Comparison of ENCODE assay signal across 24 cellular contexts in genomic region chr10:53957401-53957800, GRCh38.
DNase-seq lines count a peak whose midpoint lies in the region; ATAC-seq and TF ChIP-seq lines count a peak whose summit lies in the region.
"Had no signal": no experiment of that assay in that cellular context is flagged by ENCODE, and none has a peak within 500 bp of the region (broad histone marks: within the 10 kb centered on the region; RNA-seq: fewer than 3 reads in every experiment).

No MANE protein-coding gene starts in this region.

- H3K27ac ChIP-seq in mammary epithelial cell (ENCODE audit: insufficient read depth, low read depth, low read length) (no peak overlapping the region), dorsolateral prefrontal cortex (peak overlapping the region in 58 of 59 donors; percentile 8 to 95 (median 84)), uterus (no peak overlapping the region)
- H3K27ac ChIP-seq: brain microvascular endothelial cell, colonic mucosa, left lung, neural progenitor cell, skin epidermis, thyroid gland had no signal

- H3K79me2 ChIP-seq in mammary epithelial cell (ENCODE audit: insufficient read depth, low read length) = no peaks in the 10 kb centered on the region

- TF ChIP-seq POLR2A in uterus (IDR thresholded peaks at IDR 0.05) = no peak

- no peak overlapping the region for H3K4me3 Mint-ChIP-seq in MCF 10A (ENCODE audit: unreplicated experiment)
- H3K4me3 Mint-ChIP-seq in mesothelial cell of epicardium = no peak overlapping the region
- H3K4me3 Mint-ChIP-seq: activated CD8-positive, alpha-beta T cell treated with anti-CD3 and anti-CD28 coated beads for 36 hours; B cell; endodermal cell; neural progenitor cell; stimulated activated naive B cell treated with anti-CD40 and anti-IgM and Interleukin-4, amounts not matched to agents 10 μg/mL and 1 μg/mL and 100 μg/mL, for 72 hours had no signal

- H3K4me3 ChIP-seq in mammary epithelial cell (replicated peaks in 1 of 3; ENCODE audit: insufficient read depth in 1 of 3, low read depth in 2 of 3, low read length in 3 of 3) (no peak overlapping the region), dorsolateral prefrontal cortex (peak overlapping the region in 3 of 59 donors; percentile 2 to 18 (median 17)), uterus (no peak overlapping the region)
- H3K4me3 ChIP-seq: colonic mucosa, left lung, mucosa of descending colon, neural progenitor cell, skin epidermis, thyroid gland had no signal

- no peak overlapping the region for H3K9ac ChIP-seq in mammary epithelial cell (ENCODE audit: insufficient read depth, low read length)
- H3K9ac ChIP-seq: neural progenitor cell had no signal

- no peaks in the 10 kb centered on the region for H3K4me1 Mint-ChIP-seq in MCF 10A (ENCODE audit: insufficient read depth, unreplicated experiment)
- peaks cover 15% of the 10 kb centered on the region for H3K4me1 Mint-ChIP-seq in mesothelial cell of epicardium
- H3K4me1 Mint-ChIP-seq: B cell; endodermal cell; neural progenitor cell; stimulated activated naive B cell treated with anti-CD40 and anti-IgM and Interleukin-4, amounts not matched to agents 10 μg/mL and 1 μg/mL and 100 μg/mL, for 72 hours had no signal

- intact Hi-C loops in mammary epithelial cell (cut with micrococcal nuclease) (no loop called here), MCF 10A (cut with micrococcal nuclease) (no loop called here), dorsolateral prefrontal cortex (cut with DNase I) (loop anchor here in 1 of 2 donors (10.0 kb wide), 1 partner anchor 113 kb away; no protein-coding TSS in a partner anchor), uterus (cut with DNase I; ENCODE audit: low total_unique reads) (no loop called here)

- in situ Hi-C loops in mammary epithelial cell (cut with MboI; ENCODE audit: low sequenced_read_pairs in 2 of 2) = no loop called here

- no peak overlapping the region for H3K27ac Mint-ChIP-seq in MCF 10A (ENCODE audit: low read depth, unreplicated experiment)
- H3K27ac Mint-ChIP-seq in mesothelial cell of epicardium = peak overlapping the region; percentile 43
- H3K27ac Mint-ChIP-seq: activated CD8-positive, alpha-beta T cell treated with anti-CD3 and anti-CD28 coated beads for 36 hours; B cell; endodermal cell; neural progenitor cell; progenitor cell of endocrine pancreas; stimulated activated naive B cell treated with anti-CD40 and anti-IgM and Interleukin-4, amounts not matched to agents 10 μg/mL and 1 μg/mL and 100 μg/mL, for 72 hours had no signal

- no TSS peak for BruUV-seq in mammary epithelial cell (replicated peaks; lab: Mats Ljungman, UMichigan)
- no TSS peak for BruUV-seq in MCF 10A (replicated peaks; lab: Mats Ljungman, UMichigan)

- H3K9me3 ChIP-seq in mammary epithelial cell (replicated peaks; ENCODE audit: insufficient read depth, low read length) (no peaks in the 10 kb centered on the region), uterus (no peaks in the 10 kb centered on the region)
- H3K9me3 ChIP-seq: colonic mucosa, mucosa of descending colon, thyroid gland had no signal

- CTCF ChIA-PET in mammary epithelial cell (lab: Charles Lee; ENCODE audit: low non-redundant PET) = no interaction called here
- CTCF ChIA-PET in MCF 10A (lab: Yijun Ruan, JAX) = no interaction called here

- H4K20me1 ChIP-seq in mammary epithelial cell (ENCODE audit: insufficient read depth, low read length) = no peaks in the 10 kb centered on the region

- DNase-seq in mammary epithelial cell = peak; percentile 1
- no peak for DNase-seq in MCF 10A (ENCODE audit: unreplicated experiment)
- peak in 2 of 10 donors; percentile 47 to 56 for DNase-seq in dorsolateral prefrontal cortex
- no peak for DNase-seq in mesothelial cell of epicardium (ENCODE audit: low spot score in 2 of 2, unreplicated experiment in 2 of 2)
- DNase-seq in uterus = no peak
- no peak for DNase-seq in NCI-H82 (lab: John Stamatoyannopoulos, UW)
- DNase-seq in stimulated activated CD8-positive, alpha-beta memory T cell treated with anti-CD3 and anti-CD28 coated beads, Interleukin-4, amount 100 ng/mL, for 48 hours = no peak
- DNase-seq: 8988T; activated CD8-positive, alpha-beta T cell treated with anti-CD3 and anti-CD28 coated beads for 36 hours; activated gamma-delta T cell; brain microvascular endothelial cell; colonic mucosa; endodermal cell; H7; left lung; mucosa of descending colon; NCI-H510A treated with DMSO at 0.1 percent for 48 hours; stimulated activated naive B cell treated with anti-CD40 and anti-IgM and Interleukin-4, amounts not matched to agents 10 μg/mL and 1 μg/mL and 100 μg/mL, for 72 hours; thyroid gland had no signal

- no peaks in the 10 kb centered on the region for H3K27me3 Mint-ChIP-seq in MCF 10A (ENCODE audit: insufficient read depth, unreplicated experiment)
- H3K27me3 Mint-ChIP-seq in mesothelial cell of epicardium (ENCODE audit: low read depth) = no peaks in the 10 kb centered on the region
- H3K27me3 Mint-ChIP-seq: activated CD8-positive, alpha-beta T cell treated with anti-CD3 and anti-CD28 coated beads for 36 hours; B cell; progenitor cell of endocrine pancreas; stimulated activated naive B cell treated with anti-CD40 and anti-IgM and Interleukin-4, amounts not matched to agents 10 μg/mL and 1 μg/mL and 100 μg/mL, for 72 hours had no signal

- no peaks in the 10 kb centered on the region for H3K4me1 ChIP-seq in mammary epithelial cell (ENCODE audit: insufficient read depth, low read length)
- no peaks in the 10 kb centered on the region for H3K4me1 ChIP-seq in uterus
- H3K4me1 ChIP-seq: colonic mucosa, left lung, neural progenitor cell, thyroid gland had no signal

- no peak for ATAC-seq in activated CD4-positive, CD25-positive, alpha-beta regulatory T cell treated with anti-CD3 and anti-CD28 coated beads, Interleukin-2, amount 50 U/mL, for 24 hours
- ATAC-seq: activated CD8-positive, alpha-beta T cell treated with anti-CD3 and anti-CD28 coated beads for 36 hours; left lung; mucosa of descending colon; stimulated activated naive B cell treated with anti-CD40 and anti-IgM and Interleukin-4, amounts not matched to agents 10 μg/mL and 1 μg/mL and 100 μg/mL, for 72 hours had no signal

- no peak overlapping the region for H3K4me2 ChIP-seq in mammary epithelial cell (ENCODE audit: insufficient read depth, low read depth, low read length)
- H3K4me2 ChIP-seq: neural progenitor cell had no signal

- no peaks in the 10 kb centered on the region for H3K9me3 Mint-ChIP-seq in MCF 10A (ENCODE audit: unreplicated experiment)
- peaks cover 4% of the 10 kb centered on the region for H3K9me3 Mint-ChIP-seq in mesothelial cell of epicardium
- H3K9me3 Mint-ChIP-seq: activated CD8-positive, alpha-beta T cell treated with anti-CD3 and anti-CD28 coated beads for 36 hours; endodermal cell; neural progenitor cell had no signal

- dilution Hi-C loops in mammary epithelial cell (cut with HindIII; ENCODE audit: low sequenced_read_pairs) = no loop called here

- WGBS in mammary epithelial cell (ENCODE audit: low coverage, missing lambda C conversion rate) = 17% methylated on average over 3 of the region's 3 CpGs

- H3K36me3 ChIP-seq in mammary epithelial cell (ENCODE audit: insufficient read depth, low read length) = no peaks in the 10 kb centered on the region
- H3K36me3 ChIP-seq in uterus = no peaks in the 10 kb centered on the region
- H3K36me3 ChIP-seq: brain microvascular endothelial cell, colonic mucosa, left lung, neural progenitor cell, thyroid gland had no signal

- no peak overlapping the region for H2AFZ ChIP-seq in mammary epithelial cell (ENCODE audit: low read depth, low read length)
- H2AFZ ChIP-seq: neural progenitor cell had no signal

- TF ChIP-seq CTCF in mammary epithelial cell (conservative IDR thresholded peaks at IDR 0.05 in 1 of 2, IDR thresholded peaks at IDR 0.05 in 1 of 2; ENCODE audit: extremely low read depth in 1 of 2, insufficient read depth in 1 of 2, low read depth in 1 of 2, low read length in 2 of 2) = no peak
- TF ChIP-seq CTCF in MCF 10A (IDR thresholded peaks at IDR 0.05; ENCODE audit: unreplicated experiment) = no peak
- TF ChIP-seq CTCF in dorsolateral prefrontal cortex (IDR thresholded peaks at IDR 0.05 in 54 of 56, conservative IDR thresholded peaks at IDR 0.05 in 2 of 56; ENCODE audit: low read depth in 1 of 56, partially characterized antibody in 56 of 56) = no peak
- no peak for TF ChIP-seq CTCF in mesothelial cell of epicardium (IDR thresholded peaks at IDR 0.05; ENCODE audit: unreplicated experiment)
- no peak for TF ChIP-seq CTCF in uterus (IDR thresholded peaks at IDR 0.05)

- POLR2A ChIA-PET in MCF 10A (lab: Yijun Ruan, JAX) = no interaction called here

- no peaks in the 10 kb centered on the region for H3K36me3 Mint-ChIP-seq in MCF 10A (ENCODE audit: insufficient read depth, unreplicated experiment)
- H3K36me3 Mint-ChIP-seq in mesothelial cell of epicardium = no peaks in the 10 kb centered on the region
- H3K36me3 Mint-ChIP-seq: neural progenitor cell; stimulated activated naive B cell treated with anti-CD40 and anti-IgM and Interleukin-4, amounts not matched to agents 10 μg/mL and 1 μg/mL and 100 μg/mL, for 72 hours had no signal

- H3K27me3 ChIP-seq in mammary epithelial cell (ENCODE audit: insufficient read depth, low read length) = no peaks in the 10 kb centered on the region
- no peaks in the 10 kb centered on the region for H3K27me3 ChIP-seq in dorsolateral prefrontal cortex
- no peaks in the 10 kb centered on the region for H3K27me3 ChIP-seq in uterus
- H3K27me3 ChIP-seq: brain microvascular endothelial cell, colonic mucosa, left lung, neural progenitor cell, thyroid gland had no signal

Comparison
In these comparisons a context has a peak if more than half of its experiments do, and no peak if none do; other contexts are left out.
1. H3K27ac ChIP-seq: peak in dorsolateral prefrontal cortex (58 of 59); none in mammary epithelial cell (single experiment) and uterus (0 of 2).